1 cellular context compared by ENCODE assay signal in genomic region chr19:57280165-57280912, GRCh38.
TF ChIP-seq lines count a peak whose summit lies in the region.

Gene ZNF460, plus strand, starts transcription at chr19:57280485. Its CDS starts 322 bp downstream, at chr19:57280807.

TF ChIP-seq in HepG2, 621 proteins besides CTCF, POLR2A, EP300 and RAD21 (continued from another document and continues in another):
- TF ChIP-seq ZNF383 (CRISPR knock-in tag; IDR thresholded peaks at IDR 0.05; ENCODE audit: borderline replicate concordance) (no peak), PITX1 (CRISPR knock-in tag; IDR thresholded peaks at IDR 0.05) (no peak), CHD4 (IDR thresholded peaks at IDR 0.05; ENCODE audit: borderline replicate concordance, low read length) (no peak), HDAC1 (CRISPR knock-in tag; IDR thresholded peaks at IDR 0.05) (peak; percentile 77), ZNF276 (CRISPR knock-in tag; IDR thresholded peaks at IDR 0.05; ENCODE audit: low read depth) (0 out of 2 replicates have a peak, but pooled peaks have one; percentile 56), HNRNPLL (IDR thresholded peaks at IDR 0.05; ENCODE audit: low read depth, low read length, poor library complexity, severe bottlenecking) (peak; percentile 86), ATF2 (CRISPR knock-in tag; IDR thresholded peaks at IDR 0.05) (peak; percentile 90), ERF (CRISPR knock-in tag; IDR thresholded peaks at IDR 0.05) (no peak), ZSCAN9 (CRISPR knock-in tag; IDR thresholded peaks at IDR 0.05; ENCODE audit: borderline replicate concordance) (peak; percentile 41; the same call in 1 of the 2 replicates), SRSF9 (IDR thresholded peaks at IDR 0.05; ENCODE audit: borderline replicate concordance, insufficient read depth, low read depth, low read length, poor library complexity, severe bottlenecking) (no peak), SP4 (CRISPR knock-in tag; IDR thresholded peaks at IDR 0.05) (peak; percentile 72), ZNF704 (CRISPR knock-in tag; IDR thresholded peaks at IDR 0.05; ENCODE audit: borderline replicate concordance) (0 out of 2 replicates have a peak, but pooled peaks have one; percentile 25), ZFAT (CRISPR knock-in tag; conservative IDR thresholded peaks at IDR 0.05) (no peak), MEF2D (CRISPR knock-in tag; IDR thresholded peaks at IDR 0.05) (peak; percentile 23; the same call in 1 of the 2 replicates), AGO2 (optimal IDR thresholded peaks at IDR 0.05; ENCODE audit: low read depth, low read length) (peak; percentile 89), ZNF713 (CRISPR knock-in tag; IDR thresholded peaks at IDR 0.05) (no peak), DMTF1 (CRISPR knock-in tag; IDR thresholded peaks at IDR 0.05) (no peak), ZNF362 (CRISPR knock-in tag; IDR thresholded peaks at IDR 0.05; ENCODE audit: borderline replicate concordance) (no peak), ZNF678 (CRISPR knock-in tag; IDR thresholded peaks at IDR 0.05) (peak; percentile 94; the same call in 1 of the 2 replicates), ZNF691 (CRISPR knock-in tag; IDR thresholded peaks at IDR 0.05; ENCODE audit: borderline replicate concordance, low read depth) (peak; percentile 18; the same call in 1 of the 2 replicates), ZNF510 (CRISPR knock-in tag; IDR thresholded peaks at IDR 0.05; ENCODE audit: low read depth) (no peak), SPEN (CRISPR knock-in tag; IDR thresholded peaks at IDR 0.05; ENCODE audit: low read depth) (peak; percentile 98), MAF1 (CRISPR knock-in tag; IDR thresholded peaks at IDR 0.05; ENCODE audit: borderline replicate concordance) (peak; percentile 4; the same call in 1 of the 2 replicates), RFXAP (CRISPR knock-in tag; IDR thresholded peaks at IDR 0.05; ENCODE audit: borderline replicate concordance) (no peak), ZBTB7B (CRISPR knock-in tag; IDR thresholded peaks at IDR 0.05) (peak; percentile 92), TRIM22 (IDR thresholded peaks at IDR 0.05) (no peak), TEAD3 (CRISPR knock-in tag; optimal IDR thresholded peaks at IDR 0.05; ENCODE audit: borderline replicate concordance) (peak; percentile 70), HBP1 (CRISPR knock-in tag; IDR thresholded peaks at IDR 0.05; ENCODE audit: low read depth) (peak; percentile 77), GLI4 (CRISPR knock-in tag; IDR thresholded peaks at IDR 0.05; ENCODE audit: borderline replicate concordance) (0 out of 2 replicates have a peak, but pooled peaks have one; percentile 28), SRF (IDR thresholded peaks at IDR 0.05; ENCODE audit: low read depth, low read length) (no peak), ZNF24 (IDR thresholded peaks at IDR 0.05) (no peak), ZNF556 (CRISPR knock-in tag; IDR thresholded peaks at IDR 0.05; ENCODE audit: borderline replicate concordance) (no peak), EZH2 (conservative IDR thresholded peaks at IDR 0.05; ENCODE audit: low read depth, low read length) (no peak), GFI1 (CRISPR knock-in tag; IDR thresholded peaks at IDR 0.05; ENCODE audit: borderline replicate concordance) (peak; percentile 26; the same call in 1 of the 2 replicates), ZNF317 (CRISPR knock-in tag; IDR thresholded peaks at IDR 0.05) (peak; percentile 40; the same call in 1 of the 2 replicates), NR3C1 (CRISPR knock-in tag; IDR thresholded peaks at IDR 0.05) (no peak), ATAD3A (CRISPR knock-in tag; IDR thresholded peaks at IDR 0.05) (no peak), NONO (IDR thresholded peaks at IDR 0.05) (no peak), NONO (CRISPR knock-in tag; conservative IDR thresholded peaks at IDR 0.05) (no peak; the same call in none of the 2 replicates), TBP (CRISPR knock-in tag; IDR thresholded peaks at IDR 0.05) (0 out of 2 replicates have a peak, but pooled peaks have one; percentile 55), BCL3 (CRISPR knock-in tag; IDR thresholded peaks at IDR 0.05) (no peak; the same call in 1 of the 2 replicates), FOXO1 (CRISPR knock-in tag; IDR thresholded peaks at IDR 0.05) (no peak; the same call in 1 of the 2 replicates), MTF2 (CRISPR knock-in tag; IDR thresholded peaks at IDR 0.05; ENCODE audit: borderline replicate concordance) (no peak), ASH2L (IDR thresholded peaks at IDR 0.05; ENCODE audit: insufficient read length, low read depth, low read length) (peak; percentile 53), GMEB2 (CRISPR knock-in tag; IDR thresholded peaks at IDR 0.05; ENCODE audit: low read depth) (peak; percentile 84), ZEB1 (IDR thresholded peaks at IDR 0.05; ENCODE audit: insufficient replicate concordance, low read depth) (no peak), HIVEP1 (CRISPR knock-in tag; IDR thresholded peaks at IDR 0.05) (no peak; the same call in 1 of the 2 replicates), MXD3 (CRISPR knock-in tag; IDR thresholded peaks at IDR 0.05) (0 out of 2 replicates have a peak, but pooled peaks have one; percentile 58), CBX1 (IDR thresholded peaks at IDR 0.05; ENCODE audit: low read depth) (no peak), EEA1 (CRISPR knock-in tag; IDR thresholded peaks at IDR 0.05; ENCODE audit: borderline replicate concordance) (no peak), ETV6 (CRISPR knock-in tag; conservative IDR thresholded peaks at IDR 0.05) (no peak; the same call in 1 of the 2 replicates)
